Comparison of ENCODE assay signal across 21 cellular contexts in the genomic region with DNA sequence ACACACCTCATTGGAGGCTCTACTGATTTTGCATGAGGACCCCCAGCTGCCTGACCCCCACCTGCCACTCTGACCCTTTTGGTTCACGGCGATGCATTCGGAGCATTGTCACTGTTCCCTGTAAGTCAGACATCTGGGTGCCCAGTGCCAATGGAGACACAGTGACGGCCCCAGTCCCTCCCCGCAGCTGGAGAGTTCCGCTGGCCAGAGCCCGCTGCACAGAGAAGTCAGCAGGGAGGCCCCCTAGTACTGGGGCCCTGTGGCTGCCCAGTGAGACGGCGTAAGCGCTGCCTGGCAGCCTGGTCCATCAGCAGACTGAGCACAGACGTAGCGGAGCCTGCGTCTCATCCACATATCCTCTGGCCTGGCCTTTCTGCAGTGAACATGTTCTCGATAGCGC.
DNase-seq lines count a peak whose midpoint lies in the region; ATAC-seq and TF ChIP-seq lines count a peak whose summit lies in the region.
"Had no signal": no experiment of that assay in that cellular context is flagged by ENCODE, and none has a peak within 500 bp of the region (broad histone marks: within the 10 kb centered on the region; RNA-seq: fewer than 3 reads in every experiment).

No MANE protein-coding gene starts in this region.

- peaks cover 19% of the 10 kb centered on the region for H3K27me3 Mint-ChIP-seq in neural progenitor cell (ENCODE audit: insufficient read depth, low read depth)
- H3K27me3 Mint-ChIP-seq: stimulated activated memory B cell treated with anti-CD40 and anti-IgM and Interleukin-4, amounts not matched to agents 10 μg/mL and 1 μg/mL and 100 μg/mL, for 72 hours had no signal

- peaks cover 0 to 2% (median 0%) of the 10 kb centered on the region in 12 donors for H3K4me1 ChIP-seq in heart left ventricle
- peaks cover under 1% of the 10 kb centered on the region for H3K4me1 ChIP-seq in neural progenitor cell
- H3K4me1 ChIP-seq in upper lobe of right lung: no peaks in the 10 kb centered on the region
- no peaks in the 10 kb centered on the region for H3K4me1 ChIP-seq in adrenal gland (replicated peaks in 1 of 2)

- H3K27ac ChIP-seq in heart left ventricle: no peak overlapping the region
- H3K27ac ChIP-seq in neural progenitor cell: no peak overlapping the region
- no peak overlapping the region for H3K27ac ChIP-seq in upper lobe of right lung
- no peak overlapping the region for H3K27ac ChIP-seq in adrenal gland
- H3K27ac ChIP-seq: heart right ventricle, transverse colon had no signal

- DNase-seq in activated effector memory CD4-positive, alpha-beta T cell treated with anti-CD3 and anti-CD28 coated beads, Interleukin-2, amount 50 U/mL, for 16 hours: peak; percentile 42
- DNase-seq in activated effector memory CD4-positive, alpha-beta T cell treated with Interleukin-2 at 50 U/mL for 16 hours: no peak
- DNase-seq in heart left ventricle: peak in 4 of 5 donors; percentile 4 to 9 (median 8)
- DNase-seq in neural progenitor cell (ENCODE audit: low spot score): no peak
- peak; percentile 51 for DNase-seq in upper lobe of right lung
- DNase-seq in adrenal gland: no peak
- DNase-seq: 8988T; activated CD4-positive, alpha-beta T cell treated with anti-CD3 and anti-CD28 coated beads, Interleukin-2, amount 50 U/mL, for 48 hours; activated naive CD4-positive, alpha-beta T cell; GOT3; Kasumi-1; mesendoderm; NCI-H1048; stimulated activated CD4-positive, alpha-beta T cell treated with anti-CD3 and anti-CD28 coated beads, Interleukin-15, amount 100 ng/mL, for 24 hours; transverse colon had no signal

- H3F3A ChIP-seq in neural progenitor cell (ENCODE audit: low read depth): peaks cover 2% of the 10 kb centered on the region

- TF ChIP-seq POLR2A in heart left ventricle (IDR thresholded peaks at IDR 0.05) (no peak), adrenal gland (IDR thresholded peaks at IDR 0.05) (no peak)

- H3K27me3 ChIP-seq in heart left ventricle (no peaks in the 10 kb centered on the region), neural progenitor cell (peaks cover 27% of the 10 kb centered on the region), upper lobe of right lung (no peaks in the 10 kb centered on the region), adrenal gland (no peaks in the 10 kb centered on the region)
- H3K27me3 ChIP-seq: heart right ventricle, transverse colon had no signal

- H4K20me1 ChIP-seq in neural progenitor cell (ENCODE audit: low read depth): peaks cover 42% of the 10 kb centered on the region

- peaks cover 29% of the 10 kb centered on the region for H3K9me3 Mint-ChIP-seq in neural progenitor cell

- peaks cover 35% of the 10 kb centered on the region for H3K4me1 Mint-ChIP-seq in neural progenitor cell
- H3K4me1 Mint-ChIP-seq: stimulated activated memory B cell treated with anti-CD40 and anti-IgM and Interleukin-4, amounts not matched to agents 10 μg/mL and 1 μg/mL and 100 μg/mL, for 72 hours had no signal

- TF ChIP-seq CTCF in heart left ventricle (IDR thresholded peaks at IDR 0.05) (no peak), neural progenitor cell (IDR thresholded peaks at IDR 0.05) (no peak), upper lobe of right lung (IDR thresholded peaks at IDR 0.05) (no peak), adrenal gland (IDR thresholded peaks at IDR 0.05) (no peak)

- H3K9me3 ChIP-seq in heart left ventricle (peaks cover 0 to 18% (median 12%) of the 10 kb centered on the region in 12 donors), neural progenitor cell (ENCODE audit: low read depth) (no peaks in the 10 kb centered on the region), upper lobe of right lung (no peaks in the 10 kb centered on the region), adrenal gland (replicated peaks in 1 of 3) (peaks cover 0 to 4% (median 0%) of the 10 kb centered on the region in 3 donors)
- H3K9me3 ChIP-seq: transverse colon had no signal

- ATAC-seq in heart left ventricle (no peak), upper lobe of right lung (no peak), GM19328 (IDR thresholded peaks at IDR 0.05; ENCODE audit: unreplicated experiment) (no peak), GM21723 (IDR thresholded peaks at IDR 0.05; ENCODE audit: unreplicated experiment) (no peak)
- ATAC-seq: heart right ventricle; stimulated activated memory B cell treated with anti-CD40 and anti-IgM and Interleukin-4, amounts not matched to agents 10 μg/mL and 1 μg/mL and 100 μg/mL, for 72 hours had no signal

- no peak overlapping the region for H3K4me2 ChIP-seq in neural progenitor cell

- H3K4me3 ChIP-seq in heart left ventricle (no peak overlapping the region), neural progenitor cell (no peak overlapping the region), upper lobe of right lung (no peak overlapping the region), adrenal gland (no peak overlapping the region)
- H3K4me3 ChIP-seq: heart right ventricle, transverse colon had no signal

- peaks cover 29% of the 10 kb centered on the region for H3K36me3 Mint-ChIP-seq in neural progenitor cell

- H3K36me3 ChIP-seq in heart left ventricle (peaks cover 0 to 55% (median 18%) of the 10 kb centered on the region in 9 donors), neural progenitor cell (no peaks in the 10 kb centered on the region), upper lobe of right lung (peaks cover 8% of the 10 kb centered on the region), adrenal gland (replicated peaks in 1 of 2) (peaks cover 0 to 7% of the 10 kb centered on the region in 2 donors)

- no peaks in the 10 kb centered on the region for H3K79me2 ChIP-seq in neural progenitor cell (ENCODE audit: low read depth)

- no peak overlapping the region for H3K9ac ChIP-seq in neural progenitor cell

- H3K27ac Mint-ChIP-seq in neural progenitor cell: no peak overlapping the region
- H3K27ac Mint-ChIP-seq: nephron progenitor cell; stimulated activated memory B cell treated with anti-CD40 and anti-IgM and Interleukin-4, amounts not matched to agents 10 μg/mL and 1 μg/mL and 100 μg/mL, for 72 hours; T-helper 1 cell treated with Interleukin-12 subunit alpha and Interleukin-12 subunit beta and Interleukin-4 antibody, amounts not matched to agents 30 μg/mL and 1 μg/mL, for 36 hours had no signal

- peak overlapping the region; percentile 4 for H3K4me3 Mint-ChIP-seq in neural progenitor cell
- H3K4me3 Mint-ChIP-seq: nephron progenitor cell; stimulated activated memory B cell treated with anti-CD40 and anti-IgM and Interleukin-4, amounts not matched to agents 10 μg/mL and 1 μg/mL and 100 μg/mL, for 72 hours; T-helper 1 cell treated with Interleukin-12 subunit alpha and Interleukin-12 subunit beta and Interleukin-4 antibody, amounts not matched to agents 30 μg/mL and 1 μg/mL, for 36 hours had no signal

- intact Hi-C loops in heart left ventricle (cut with DNase I): no loop called here
- intact Hi-C loops in upper lobe of right lung (cut with DNase I): no loop called here
- intact Hi-C loops in adrenal gland (cut with DNase I): no loop called here

- 93 to 97% (median 96%) methylated on average over 14 to 15 of the region's 15 CpGs for WGBS in heart left ventricle, 4 donors
- WGBS in adrenal gland, 4 donors: 94 to 98% (median 94%) methylated on average over 14 to 15 of the region's 15 CpGs

- H2AFZ ChIP-seq in neural progenitor cell (replicated peaks): no peak overlapping the region

Comparison
In these comparisons a context has a peak if more than half of its experiments do, and no peak if none do; other contexts are left out.
1. DNase-seq: peak in activated effector memory CD4-positive, alpha-beta T cell treated with anti-CD3 and anti-CD28 coated beads, Interleukin-2, amount 50 U/mL, for 16 hours (single experiment), heart left ventricle (4 of 5) and upper lobe of right lung (single experiment); none in activated effector memory CD4-positive, alpha-beta T cell treated with Interleukin-2 at 50 U/mL for 16 hours (single experiment), neural progenitor cell (single experiment) and adrenal gland (0 of 7).